Comparison of ENCODE assay signal across 8 cellular contexts in the genomic region with DNA sequence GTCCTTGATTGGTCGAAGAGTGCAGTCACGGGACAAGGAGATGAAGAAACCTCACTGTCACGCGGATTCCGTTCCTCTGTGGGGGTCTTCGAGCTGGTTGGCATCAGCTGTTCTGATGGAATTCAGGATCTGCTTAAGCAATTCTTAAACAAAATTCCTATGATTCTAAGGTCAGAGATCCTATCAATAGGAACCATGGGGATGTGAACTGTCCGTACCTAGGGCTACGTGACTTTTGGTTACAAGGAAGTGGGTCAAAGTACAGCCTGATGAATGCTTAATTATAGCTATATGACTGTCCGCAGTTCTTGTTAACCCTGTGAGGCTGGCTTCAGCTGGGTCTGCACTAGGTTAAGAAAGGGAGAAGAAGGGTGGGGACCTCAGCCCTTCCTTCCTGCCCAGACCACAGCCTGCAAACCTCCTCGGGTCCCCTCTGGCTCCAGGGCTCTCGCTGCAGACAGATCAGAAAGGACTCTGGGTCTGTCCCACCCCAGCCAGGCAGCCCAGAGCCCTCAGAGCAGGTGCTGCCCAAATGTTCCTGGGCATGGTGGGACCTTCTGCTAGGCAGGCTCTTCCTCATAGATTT. TPM values are rescaled to one million over a fixed set of nuclear protein-coding genes. Genes with fewer than 3 reads are reported as not detected.
DNase-seq lines count a peak whose midpoint lies in the region; ATAC-seq and TF ChIP-seq lines count a peak whose summit lies in the region.

No MANE protein-coding gene starts in this region.

- peaks cover 16% of the 10 kb centered on the region for H3K4me1 ChIP-seq in smooth muscle cell (ENCODE audit: low read depth)

- TF ChIP-seq CTCF in activated CD8-positive, alpha-beta T cell treated with anti-CD3 and anti-CD28 coated beads for 36 hours (IDR thresholded peaks at IDR 0.05), result no peak
- no peak for TF ChIP-seq CTCF in smooth muscle cell (IDR thresholded peaks at IDR 0.05; ENCODE audit: borderline replicate concordance, insufficient read depth, poor library complexity, severe bottlenecking)

- H3K27me3 ChIP-seq in smooth muscle cell (ENCODE audit: low read depth), result no peaks in the 10 kb centered on the region

- H4K20me1 ChIP-seq in smooth muscle cell (ENCODE audit: low read depth), result no peaks in the 10 kb centered on the region

- no peak overlapping the region for H3K9ac ChIP-seq in smooth muscle cell (ENCODE audit: low read depth)

- no peaks in the 10 kb centered on the region for H3K36me3 Mint-ChIP-seq in activated CD8-positive, alpha-beta T cell treated with anti-CD3 and anti-CD28 coated beads, Interleukin-2, amount 10 ng/mL, durations not matched to agents 7 days and 5 days (ENCODE audit: low read depth)
- H3K36me3 Mint-ChIP-seq in activated CD8-positive, alpha-beta T cell treated with anti-CD3 and anti-CD28 coated beads for 36 hours (ENCODE audit: low read depth), result no peaks in the 10 kb centered on the region
- H3K36me3 Mint-ChIP-seq in activated T-helper 17 cell treated with anti-CD3 and anti-CD28 coated beads, Interleukin-2, amount 50 U/mL, for 72 hours (ENCODE audit: low read depth), result no peaks in the 10 kb centered on the region

- H3K4me3 ChIP-seq in smooth muscle cell, result no peak overlapping the region

- no peaks in the 10 kb centered on the region for H3K27me3 Mint-ChIP-seq in activated CD8-positive, alpha-beta T cell treated with anti-CD3 and anti-CD28 coated beads, Interleukin-2, amount 10 ng/mL, durations not matched to agents 7 days and 5 days (ENCODE audit: low read depth)
- H3K27me3 Mint-ChIP-seq in activated CD8-positive, alpha-beta T cell treated with anti-CD3 and anti-CD28 coated beads for 36 hours, result no peaks in the 10 kb centered on the region
- H3K27me3 Mint-ChIP-seq in activated T-helper 17 cell treated with anti-CD3 and anti-CD28 coated beads, Interleukin-2, amount 50 U/mL, for 72 hours, result no peaks in the 10 kb centered on the region

- no peaks in the 10 kb centered on the region for H3K79me2 ChIP-seq in smooth muscle cell (ENCODE audit: low read depth)

- peak; percentile 57 for ATAC-seq in activated CD8-positive, alpha-beta T cell treated with anti-CD3 and anti-CD28 coated beads, Interleukin-2, amount 10 ng/mL, durations not matched to agents 7 days and 5 days
- no peak for ATAC-seq in activated CD8-positive, alpha-beta T cell treated with anti-CD3 and anti-CD28 coated beads for 36 hours
- no peak for ATAC-seq in activated T-helper 17 cell treated with anti-CD3 and anti-CD28 coated beads, Interleukin-2, amount 50 U/mL, for 72 hours (replicated peaks)
- no peak for ATAC-seq in HG03520 (IDR thresholded peaks at IDR 0.05; ENCODE audit: unreplicated experiment)

- CTCF ChIA-PET in activated CD8-positive, alpha-beta T cell treated with anti-CD3 and anti-CD28 coated beads, Interleukin-2, amount 10 ng/mL, durations not matched to agents 7 days and 5 days (lab: Charles Lee), result interaction anchor here (0.6 to 9.3 kb wide), 58 partner anchors 9 to 648 kb away, joined by 3 to 97 read pairs (median 4); partner anchors contain the start of genes ADAM17, ODC1 and TAF1B
- CTCF ChIA-PET in activated CD8-positive, alpha-beta T cell treated with anti-CD3 and anti-CD28 coated beads for 36 hours (lab: Charles Lee), result interaction anchor here (0.6 to 5.4 kb wide), 44 partner anchors 10 to 656 kb away, joined by 3 to 63 read pairs (median 4); partner anchors contain the start of gene TAF1B

- no peaks in the 10 kb centered on the region for H3K36me3 ChIP-seq in smooth muscle cell (ENCODE audit: low read depth)

- H3K4me1 Mint-ChIP-seq in activated CD8-positive, alpha-beta T cell treated with anti-CD3 and anti-CD28 coated beads, Interleukin-2, amount 10 ng/mL, durations not matched to agents 7 days and 5 days (ENCODE audit: low read depth), result peaks cover 38% of the 10 kb centered on the region
- peaks cover 18% of the 10 kb centered on the region for H3K4me1 Mint-ChIP-seq in activated CD8-positive, alpha-beta T cell treated with anti-CD3 and anti-CD28 coated beads for 36 hours (ENCODE audit: low read depth)
- peaks cover 31% of the 10 kb centered on the region for H3K4me1 Mint-ChIP-seq in activated T-helper 17 cell treated with anti-CD3 and anti-CD28 coated beads, Interleukin-2, amount 50 U/mL, for 72 hours

- H3K27ac ChIP-seq in smooth muscle cell (ENCODE audit: low read depth), result no peak overlapping the region

- H3K27ac Mint-ChIP-seq in activated CD8-positive, alpha-beta T cell treated with anti-CD3 and anti-CD28 coated beads, Interleukin-2, amount 10 ng/mL, durations not matched to agents 7 days and 5 days, result peak overlapping the region; percentile 88
- H3K27ac Mint-ChIP-seq in activated CD8-positive, alpha-beta T cell treated with anti-CD3 and anti-CD28 coated beads for 36 hours, result no peak overlapping the region
- H3K27ac Mint-ChIP-seq in activated T-helper 17 cell treated with anti-CD3 and anti-CD28 coated beads, Interleukin-2, amount 50 U/mL, for 72 hours, result peak overlapping the region; percentile 77

- peak; percentile 54 for DNase-seq in activated CD8-positive, alpha-beta T cell treated with anti-CD3 and anti-CD28 coated beads, Interleukin-2, amount 10 ng/mL, durations not matched to agents 7 days and 5 days
- no peak for DNase-seq in activated CD8-positive, alpha-beta T cell treated with anti-CD3 and anti-CD28 coated beads for 36 hours
- DNase-seq in HT-29 (ENCODE audit: low spot score) (peak; percentile 48), smooth muscle cell (lab: John Stamatoyannopoulos, UW; ENCODE audit: unreplicated experiment) (no peak), NCI-H1048 (lab: John Stamatoyannopoulos, UW) (no peak), HuH-7.5 (ENCODE audit: low spot score) (no peak)

- H3K9me3 ChIP-seq in smooth muscle cell (replicated peaks; ENCODE audit: low read depth), result no peaks in the 10 kb centered on the region

- POLR2A ChIA-PET in activated CD8-positive, alpha-beta T cell treated with anti-CD3 and anti-CD28 coated beads, Interleukin-2, amount 10 ng/mL, durations not matched to agents 7 days and 5 days (lab: Charles Lee), result interaction anchor here (0.9 to 1.8 kb wide), 5 partner anchors 17 to 244 kb away, joined by 3 to 7 read pairs (median 4); partner anchors contain the start of genes ADAM17 and TAF1B
- POLR2A ChIA-PET in activated CD8-positive, alpha-beta T cell treated with anti-CD3 and anti-CD28 coated beads for 36 hours (lab: Charles Lee), result interaction anchor here (1.0 to 1.5 kb wide), 3 partner anchors 15 to 141 kb away, joined by 3 to 4 read pairs (median 4); no protein-coding TSS in a partner anchor

- peak overlapping the region; percentile 60 for H3K4me3 Mint-ChIP-seq in activated CD8-positive, alpha-beta T cell treated with anti-CD3 and anti-CD28 coated beads, Interleukin-2, amount 10 ng/mL, durations not matched to agents 7 days and 5 days
- no peak overlapping the region for H3K4me3 Mint-ChIP-seq in activated CD8-positive, alpha-beta T cell treated with anti-CD3 and anti-CD28 coated beads for 36 hours
- H3K4me3 Mint-ChIP-seq in activated T-helper 17 cell treated with anti-CD3 and anti-CD28 coated beads, Interleukin-2, amount 50 U/mL, for 72 hours, result peak overlapping the region; percentile 73

- no peaks in the 10 kb centered on the region for H3K9me3 Mint-ChIP-seq in activated CD8-positive, alpha-beta T cell treated with anti-CD3 and anti-CD28 coated beads, Interleukin-2, amount 10 ng/mL, durations not matched to agents 7 days and 5 days (ENCODE audit: insufficient read depth)
- H3K9me3 Mint-ChIP-seq in activated CD8-positive, alpha-beta T cell treated with anti-CD3 and anti-CD28 coated beads for 36 hours, result no peaks in the 10 kb centered on the region
- no peaks in the 10 kb centered on the region for H3K9me3 Mint-ChIP-seq in activated T-helper 17 cell treated with anti-CD3 and anti-CD28 coated beads, Interleukin-2, amount 50 U/mL, for 72 hours

- 86% methylated on average over 11 of the region's 11 CpGs for WGBS in smooth muscle cell (ENCODE audit: low lambda C conversion rate)

- peak overlapping the region; percentile 33 for H2AFZ ChIP-seq in smooth muscle cell (ENCODE audit: low read depth)

- intact Hi-C loops in activated CD8-positive, alpha-beta T cell treated with anti-CD3 and anti-CD28 coated beads for 36 hours (cut with micrococcal nuclease), result no loop called here

- H3F3A ChIP-seq in smooth muscle cell (ENCODE audit: low read depth), result peaks cover 14% of the 10 kb centered on the region

- no peak overlapping the region for H3K4me2 ChIP-seq in smooth muscle cell

RNA-seq across cellular contexts. Expression of gene TAF1B, which starts 44.2 kb away (rescaled TPM):
- total RNA-seq in activated CD8-positive, alpha-beta T cell treated with anti-CD3 and anti-CD28 coated beads, Interleukin-2, amount 10 ng/mL, durations not matched to agents 7 days and 5 days, result 10 to 100 TPM; 33.0 to 35.6 TPM
- total RNA-seq in activated CD8-positive, alpha-beta T cell treated with anti-CD3 and anti-CD28 coated beads for 36 hours, result 10 to 100 TPM; 22.3 to 22.4 TPM
- total RNA-seq in HT-29 (2014; rRNA removed; shearing (Covaris generic)), result 7.7 and 9.9 TPM in 2 replicates
- total RNA-seq in activated T-helper 17 cell treated with anti-CD3 and anti-CD28 coated beads, Interleukin-2, amount 50 U/mL, for 72 hours, result 10 to 100 TPM; 29.8 to 41.1 TPM
- total RNA-seq in smooth muscle cell, result 11.2 and 41.9 TPM in 2 replicates
- 4.5 and 8.5 TPM in 2 replicates for polyA plus RNA-seq in smooth muscle cell

Comparison
In these comparisons a context has a peak if more than half of its experiments do, and no peak if none do; other contexts are left out.
1. DNase-seq: peak in activated CD8-positive, alpha-beta T cell treated with anti-CD3 and anti-CD28 coated beads, Interleukin-2, amount 10 ng/mL, durations not matched to agents 7 days and 5 days (single experiment) and HT-29 (single experiment); none in activated CD8-positive, alpha-beta T cell treated with anti-CD3 and anti-CD28 coated beads for 36 hours (single experiment), smooth muscle cell (single experiment), NCI-H1048 (single experiment) and HuH-7.5 (single experiment).